8 cellular contexts compared by ENCODE assay signal in the genomic region with DNA sequence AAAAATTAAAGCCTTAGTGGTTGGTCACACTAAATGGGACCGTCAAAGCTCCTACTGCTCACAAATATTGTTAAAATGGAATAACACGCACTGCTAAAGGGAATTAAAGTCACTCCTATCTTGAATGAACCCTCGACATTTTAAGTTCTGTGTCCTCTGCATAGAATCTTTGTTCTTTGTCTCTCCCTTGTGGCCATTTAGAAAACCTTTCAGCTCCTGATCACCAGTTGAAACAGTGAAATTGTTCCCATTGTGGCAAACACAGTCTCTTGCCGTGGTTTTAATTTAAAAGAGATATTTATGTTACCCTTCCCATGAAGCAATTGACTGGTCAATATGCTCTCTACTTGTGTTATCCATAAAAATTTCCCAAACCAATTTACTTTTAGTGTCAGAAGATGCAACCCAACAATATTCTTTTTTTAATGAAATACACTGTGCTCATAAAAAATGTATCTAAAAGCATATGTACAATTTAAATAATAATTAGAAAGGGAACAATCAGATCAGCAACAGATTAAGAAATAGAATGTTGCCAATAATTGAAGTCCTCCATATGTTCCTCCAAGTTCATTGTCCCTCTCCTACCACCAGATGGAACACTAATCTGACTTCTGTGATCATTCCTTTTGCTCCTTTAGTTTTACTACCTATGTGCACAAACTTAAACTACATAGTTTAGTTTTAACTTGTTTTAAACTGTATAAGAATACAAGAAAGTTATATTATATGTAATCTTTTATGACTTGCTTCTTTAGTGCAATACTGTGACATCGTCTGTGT. TPM values are rescaled to one million over a fixed set of nuclear protein-coding genes. Genes with fewer than 3 reads are reported as not detected.
DNase-seq lines count a peak whose midpoint lies in the region; ATAC-seq and TF ChIP-seq lines count a peak whose summit lies in the region.
"Not testable (repeated sequence)": the region's sequence is repeated elsewhere in the genome, so short reads cannot be mapped to it uniquely, and the experiment has no call there.

No MANE protein-coding gene starts in this region.

- not testable (repeated sequence) for DNase-seq in BE2C
- DNase-seq in MV-4-11 (lab: John Stamatoyannopoulos, UW) = peak; percentile 45
- peak; percentile 74 for DNase-seq in SK-MEL-5 (ENCODE audit: low read depth, low spot score)
- DNase-seq in cerebellar cortex (ENCODE audit: low spot score) = peak; percentile 48
- DNase-seq in iPS DF 4.7 (ENCODE audit: extremely low read depth, low spot score) = peak; percentile 28
- DNase-seq in retina = peak; percentile 18

- ATAC-seq in GM18858 (IDR thresholded peaks at IDR 0.05; ENCODE audit: unreplicated experiment) (peak; percentile 62), HG02884 (IDR thresholded peaks at IDR 0.05; ENCODE audit: unreplicated experiment) (peak; percentile 77)

- peak; percentile 64 for TF ChIP-seq CTCF in BE2C (IDR thresholded peaks at IDR 0.05; ENCODE audit: low read depth, low read length)

- not testable (repeated sequence) for H3K27me3 ChIP-seq in BE2C

- in situ Hi-C loops in SK-MEL-5 (cut with HindIII; ENCODE audit: low pct_unique_long_range_greater_than_20kb, low sequenced_read_pairs) = not testable (repeated sequence)

- H3K9me3 ChIP-seq in BE2C = not testable (repeated sequence)

- not testable (repeated sequence) for H3K36me3 ChIP-seq in BE2C

- H3K4me1 ChIP-seq in BE2C = not testable (repeated sequence)

- H3K4me3 ChIP-seq in BE2C (ENCODE audit: low read depth, low read length) = not testable (repeated sequence)

RNA-seq across cellular contexts. Expression of a gene that starts 20.3 kb away (rescaled TPM):
- not detected for polyA plus RNA-seq in BE2C (2012; ENCODE audit: insufficient read depth, insufficient read length, low read depth)
- total RNA-seq in SK-MEL-5 (2014; rRNA removed; shearing (Covaris generic)) = not detected in 2 replicates
- polyA plus RNA-seq in SK-MEL-5 (2015; cell fraction: cytosol; rRNA removed) = not detected in 2 replicates
- polyA plus RNA-seq in SK-MEL-5 (2015; cell fraction: nucleus; rRNA removed) = not detected in 2 replicates
